Comparison of ENCODE assay signal across 22 cellular contexts in genomic region chr10:45239642-45240041, GRCh38.
DNase-seq lines count a peak whose midpoint lies in the region; ATAC-seq and TF ChIP-seq lines count a peak whose summit lies in the region.
"Had no signal": no experiment of that assay in that cellular context is flagged by ENCODE, and none has a peak within 500 bp of the region (broad histone marks: within the 10 kb centered on the region; RNA-seq: fewer than 3 reads in every experiment).

No MANE protein-coding gene starts in this region.

- POLR2A ChIA-PET in BJ (lab: Charles Lee): no interaction called here
- POLR2A ChIA-PET in PC-3 (lab: Charles Lee; ENCODE audit: unreplicated experiment): no interaction called here
- POLR2A ChIA-PET in OCI-LY7 (lab: Charles Lee): no interaction called here

- intact Hi-C loops in PC-3 (cut with micrococcal nuclease): no loop called here
- intact Hi-C loops in OCI-LY7 (cut with micrococcal nuclease; ENCODE audit: unreplicated experiment): loop anchor here (5.0 kb wide), 2 partner anchors 223 to 788 kb away; no protein-coding TSS in a partner anchor

- no peaks in the 10 kb centered on the region for H3K9me2 ChIP-seq in PC-3 (replicated peaks; ENCODE audit: low read length)
- H3K9me2 ChIP-seq in OCI-LY7 (ENCODE audit: insufficient read depth, low read length): no peaks in the 10 kb centered on the region

- H3K4me1 ChIP-seq in PC-3 (ENCODE audit: insufficient read depth, low read length) (peaks cover 15% of the 10 kb centered on the region), osteoblast (ENCODE audit: insufficient read depth, low read length) (peaks cover 10% of the 10 kb centered on the region), OCI-LY7 (ENCODE audit: insufficient read depth, low read length, poor library complexity, severe bottlenecking) (peaks cover 9% of the 10 kb centered on the region)
- H3K4me1 ChIP-seq: Caco-2, transverse colon had no signal

- TF ChIP-seq CTCF in BJ (IDR thresholded peaks at IDR 0.05; ENCODE audit: insufficient read depth, low read depth, low read length) (no peak), PC-3 (conservative IDR thresholded peaks at IDR 0.05; ENCODE audit: low read depth, low read length) (no peak), osteoblast (IDR thresholded peaks at IDR 0.05; ENCODE audit: extremely low read depth, low read depth, low read length) (no peak), OCI-LY7 (conservative IDR thresholded peaks at IDR 0.05; ENCODE audit: low read length) (no peak)

- H3K4me2 ChIP-seq in PC-3 (ENCODE audit: low read length) (no peak overlapping the region), osteoblast (ENCODE audit: insufficient read depth, low read length) (peak overlapping the region; percentile 59), OCI-LY7 (ENCODE audit: low read length) (no peak overlapping the region)

- no peaks in the 10 kb centered on the region for H4K20me1 ChIP-seq in PC-3 (ENCODE audit: low read length)
- no peaks in the 10 kb centered on the region for H4K20me1 ChIP-seq in osteoblast (ENCODE audit: insufficient read depth, low read length)
- H4K20me1 ChIP-seq in OCI-LY7 (ENCODE audit: insufficient read depth, low read length): no peaks in the 10 kb centered on the region

- H3F3A ChIP-seq in PC-3 (ENCODE audit: low read length, unreplicated experiment): no peaks in the 10 kb centered on the region

- H3K27ac ChIP-seq in PC-3 (ENCODE audit: low read length) (no peak overlapping the region), osteoblast (ENCODE audit: low read depth, low read length) (peak overlapping the region; percentile 33), OCI-LY7 (ENCODE audit: low read depth, low read length, poor library complexity, severe bottlenecking) (no peak overlapping the region)
- H3K27ac ChIP-seq: lower lobe of right lung, RWPE1, transverse colon had no signal

- no peaks in the 10 kb centered on the region for H3K27me3 ChIP-seq in BJ (ENCODE audit: control insufficient read depth, insufficient read depth, low read length)
- H3K27me3 ChIP-seq in PC-3 (ENCODE audit: low read length): no peaks in the 10 kb centered on the region
- H3K27me3 ChIP-seq in osteoblast (ENCODE audit: insufficient read depth, low read length): no peaks in the 10 kb centered on the region
- H3K27me3 ChIP-seq: transverse colon had no signal

- no peak overlapping the region for H3K9ac ChIP-seq in PC-3 (ENCODE audit: low read length)

- H3K36me3 ChIP-seq in BJ (ENCODE audit: control insufficient read depth, insufficient read depth, low read length) (no peaks in the 10 kb centered on the region), PC-3 (ENCODE audit: low read depth, low read length) (no peaks in the 10 kb centered on the region), osteoblast (ENCODE audit: insufficient read depth, low read length) (no peaks in the 10 kb centered on the region), OCI-LY7 (ENCODE audit: insufficient read depth, low read length) (no peaks in the 10 kb centered on the region)
- H3K36me3 ChIP-seq: lower lobe of right lung, transverse colon had no signal

- ATAC-seq in PC-3: no peak
- ATAC-seq: lower lobe of right lung; sciatic nerve; stimulated activated naive CD8-positive, alpha-beta T cell treated with anti-CD3 and anti-CD28 coated beads, Interleukin-15, Interleukin-2, amounts not matched to agents 100 U/mL and 50 U/mL, for 24 hours had no signal

- DNase-seq in BJ (ENCODE audit: low read depth) (peak; percentile 6), PC-3 (no peak), dermis blood vessel endothelial cell (peak; percentile 58), osteoblast (ENCODE audit: insufficient read length, low spot score, missing footprints) (peak; percentile 74), OCI-LY7 (ENCODE audit: low spot score) (no peak), NCI-H1092 (lab: John Stamatoyannopoulos, UW) (no peak), NCI-H2196 treated with DMSO at 0.1 percent for 48 hours (lab: John Stamatoyannopoulos, UW; ENCODE audit: unreplicated experiment) (no peak), NOMO-1 (lab: John Stamatoyannopoulos, UW; ENCODE audit: unreplicated experiment in 2 of 2) (no peak)
- DNase-seq: activated CD4-positive, alpha-beta T cell treated with anti-CD3 and anti-CD28 coated beads, Interleukin-2, amount 10 ng/mL, durations not matched to agents 7 days and 5 days; activated CD8-positive, alpha-beta memory T cell treated with anti-CD3 and anti-CD28 coated beads, Interleukin-2, amount 50 U/mL, for 48 hours; activated gamma-delta T cell; amniotic stem cell; Caco-2; glutamatergic neuron; lower lobe of right lung; NCI-H1694; NCI-H2227 treated with DMSO at 0.1 percent for 48 hours; stimulated activated naive CD8-positive, alpha-beta T cell treated with anti-CD3 and anti-CD28 coated beads, Interleukin-15, Interleukin-2, amounts not matched to agents 100 U/mL and 50 U/mL, for 24 hours; SW 1271; transverse colon had no signal

- no peak overlapping the region for H3K4me3 ChIP-seq in BJ (ENCODE audit: low read depth, low read length)
- no peak overlapping the region for H3K4me3 ChIP-seq in PC-3 (ENCODE audit: low read length)
- H3K4me3 ChIP-seq in osteoblast (ENCODE audit: insufficient read depth, low read length): no peak overlapping the region
- H3K4me3 ChIP-seq in OCI-LY7 (ENCODE audit: low read depth, low read length, poor library complexity, severe bottlenecking): no peak overlapping the region
- H3K4me3 ChIP-seq: lower lobe of right lung, transverse colon had no signal

- H3K79me2 ChIP-seq in PC-3 (ENCODE audit: low read length) (no peaks in the 10 kb centered on the region), osteoblast (ENCODE audit: insufficient read depth, low read length) (no peaks in the 10 kb centered on the region), OCI-LY7 (ENCODE audit: insufficient read depth, low read depth, low read length) (no peaks in the 10 kb centered on the region)

- no TSS peak for BruUV-seq in PC-3 (replicated peaks; lab: Mats Ljungman, UMichigan)
- BruUV-seq in OCI-LY7 (replicated peaks; lab: Mats Ljungman, UMichigan): no TSS peak

- H2AFZ ChIP-seq in PC-3 (ENCODE audit: low read length) (peak overlapping the region; percentile 39; the same call in 1 of the 2 replicates), osteoblast (ENCODE audit: low read length) (peak overlapping the region; percentile 98), OCI-LY7 (ENCODE audit: low read length) (no peak overlapping the region)

- H3K9me3 ChIP-seq in PC-3 (ENCODE audit: low read length) (no peaks in the 10 kb centered on the region), osteoblast (ENCODE audit: low read depth, low read length) (no peaks in the 10 kb centered on the region), OCI-LY7 (ENCODE audit: low read length) (no peaks in the 10 kb centered on the region)
- H3K9me3 ChIP-seq: Caco-2, lower lobe of right lung, transverse colon had no signal

- CTCF ChIA-PET in BJ (lab: Yijun Ruan, JAX) (interaction anchor here (2.0 kb wide), 1 partner anchor 10 kb away, joined by 18 read pairs; no protein-coding TSS in a partner anchor), PC-3 (lab: Charles Lee) (no interaction called here), OCI-LY7 (lab: Charles Lee; ENCODE audit: unreplicated experiment) (no interaction called here)

Comparison
In these comparisons a context has a peak if more than half of its experiments do, and no peak if none do; other contexts are left out.
1. DNase-seq: peak in BJ (single experiment), dermis blood vessel endothelial cell (single experiment) and osteoblast (single experiment); none in PC-3 (single experiment), OCI-LY7 (single experiment), NCI-H1092 (single experiment), NCI-H2196 treated with DMSO at 0.1 percent for 48 hours (single experiment) and NOMO-1 (0 of 2).